In the genomic region with DNA sequence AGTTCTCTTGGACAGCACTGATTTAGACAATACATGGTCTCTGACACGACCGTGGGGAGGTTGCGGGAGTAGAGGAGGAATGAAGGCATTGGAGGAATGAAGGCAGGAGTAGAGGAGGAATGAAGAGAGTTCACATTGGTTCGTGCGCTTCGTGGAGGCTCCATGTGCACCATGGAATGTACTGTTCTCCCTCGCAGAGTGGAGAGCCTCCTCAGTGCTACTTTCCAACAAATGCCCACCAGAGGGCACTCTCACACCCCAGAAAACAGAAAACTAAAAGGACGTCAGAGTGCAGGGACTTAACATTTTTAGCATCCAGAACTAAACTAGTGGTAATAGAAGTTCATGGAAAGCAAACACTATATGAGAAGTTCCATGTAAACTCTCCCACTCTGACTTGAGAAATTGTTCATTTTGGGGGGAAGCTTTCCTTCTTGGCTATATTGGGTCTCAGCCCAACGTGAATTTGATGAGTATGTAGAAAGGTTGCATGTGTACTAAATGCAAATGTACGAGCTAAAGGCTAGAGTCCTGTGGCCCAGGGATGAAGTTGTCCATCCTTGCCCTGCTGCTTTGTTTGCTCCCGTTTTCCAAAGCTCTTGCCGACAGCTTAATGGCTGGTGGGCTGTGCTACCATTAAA, we compare ENCODE assay signal across 8 cellular contexts.
DNase-seq lines count a peak whose midpoint lies in the region; ATAC-seq and TF ChIP-seq lines count a peak whose summit lies in the region.

No MANE protein-coding gene starts in this region.

- no peaks in the 10 kb centered on the region for H3K9me3 ChIP-seq in iPS DF 6.9 (ENCODE audit: control insufficient read depth, insufficient read depth, low read length)

- H3K27ac ChIP-seq in iPS DF 6.9 (ENCODE audit: low read length), result no peak overlapping the region

- H3K36me3 ChIP-seq in BJ (ENCODE audit: control insufficient read depth, insufficient read depth, low read length) (no peaks in the 10 kb centered on the region), iPS DF 6.9 (ENCODE audit: control insufficient read depth, insufficient read depth, low read length) (no peaks in the 10 kb centered on the region)

- H3K4me3 ChIP-seq in BJ (ENCODE audit: low read depth, low read length) (no peak overlapping the region), iPS DF 6.9 (ENCODE audit: low read length) (no peak overlapping the region)

- POLR2A ChIA-PET in BJ (lab: Charles Lee), result no interaction called here

- TF ChIP-seq CTCF in BJ (IDR thresholded peaks at IDR 0.05; ENCODE audit: insufficient read depth, low read depth, low read length), result peak; percentile 87

- TF ChIP-seq POLR2A in GM18505 (IDR thresholded peaks at IDR 0.05; ENCODE audit: borderline replicate concordance, extremely low read depth, insufficient read depth, insufficient read length), result no peak

- no CpG with 5 or more reads among the region's 12 CpGs for WGBS in iPS DF 6.9 (ENCODE audit: insufficient coverage, insufficient read length)

- peak; percentile 4 for DNase-seq in BJ (ENCODE audit: low read depth)
- DNase-seq in NCI-H774 (lab: John Stamatoyannopoulos, UW), result peak; percentile 53
- DNase-seq in anterior cingulate cortex (lab: John Stamatoyannopoulos, UW), result peak in 51 of 58 donors; percentile 1 to 71 (median 22)
- DNase-seq in iPS DF 6.9 (ENCODE audit: low read depth, low spot score), result peak; percentile 48
- peak in 2 of 3 donors; percentile 5 to 27 for DNase-seq in stimulated activated CD4-positive, alpha-beta T cell treated with anti-CD3 and anti-CD28 coated beads, Interleukin-12 subunit alpha, Interleukin-12 subunit beta, amount 100 ng/mL, for 48 hours (ENCODE audit: low read depth in 2 of 3, low spot score in 1 of 3)

- no peaks in the 10 kb centered on the region for H3K27me3 ChIP-seq in BJ (ENCODE audit: control insufficient read depth, insufficient read depth, low read length)
- no peaks in the 10 kb centered on the region; the same call in 1 of the 2 replicates for H3K27me3 ChIP-seq in iPS DF 6.9 (ENCODE audit: control insufficient read depth, insufficient read depth, low read length)

- CTCF ChIA-PET in BJ (lab: Yijun Ruan, JAX), result interaction anchor here (0.9 to 2.9 kb wide), 15 partner anchors 9 to 448 kb away, joined by 3 to 11 read pairs (median 6); no protein-coding TSS in a partner anchor

- H3K4me1 ChIP-seq in iPS DF 6.9 (ENCODE audit: control insufficient read depth, insufficient read depth, low read length), result no peaks in the 10 kb centered on the region

- ATAC-seq in GM18511 (IDR thresholded peaks at IDR 0.05; ENCODE audit: unreplicated experiment), result peak; percentile 80
- peak; percentile 82 for ATAC-seq in HG03442 (IDR thresholded peaks at IDR 0.05; ENCODE audit: unreplicated experiment)
- no peak for ATAC-seq in GM18505 (IDR thresholded peaks at IDR 0.05; ENCODE audit: unreplicated experiment)
